ENCODE assay signal across 8 cellular contexts in the genomic region with DNA sequence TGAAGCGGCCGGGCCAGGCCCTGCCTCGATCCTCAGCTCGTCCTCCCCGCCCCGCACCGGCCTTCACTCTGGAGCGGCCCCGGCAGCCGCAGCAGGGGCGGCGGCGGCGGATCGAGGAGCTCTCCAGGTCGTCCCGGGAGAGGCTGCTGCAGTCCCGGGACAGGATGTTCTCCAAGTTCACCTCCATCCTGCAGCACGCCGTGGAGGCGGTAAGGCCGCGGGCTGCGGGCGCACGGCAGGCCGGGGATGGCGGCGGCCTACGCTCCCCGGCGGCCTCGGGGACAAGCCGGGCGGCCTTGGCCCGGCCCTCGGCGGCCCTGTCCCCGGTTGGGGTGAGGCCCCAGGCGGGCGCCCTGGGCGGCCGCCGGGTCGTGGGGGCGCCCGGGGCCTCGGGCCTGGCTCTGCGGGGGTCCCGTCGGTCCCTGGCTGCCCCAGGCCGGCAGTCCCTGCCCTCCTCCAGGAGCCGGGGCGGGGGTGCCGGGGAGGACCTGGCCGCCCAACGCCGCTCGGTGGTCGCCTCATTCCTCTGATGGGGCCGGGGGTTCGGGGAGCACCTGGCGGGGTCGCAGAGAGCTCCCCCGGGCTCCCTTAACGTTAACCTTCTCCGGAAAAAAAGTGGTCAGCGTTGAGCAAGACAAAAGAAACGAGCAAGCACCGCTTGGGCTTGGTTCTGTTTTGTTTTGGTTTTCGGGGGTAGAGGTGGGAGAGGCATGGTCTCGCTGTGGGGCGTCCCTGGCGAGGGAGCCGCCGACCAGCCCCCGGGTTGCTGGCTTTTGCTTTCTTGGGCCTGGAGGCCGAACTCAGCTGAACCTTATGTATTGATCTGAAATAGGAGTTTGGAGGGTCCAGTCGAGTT. TPM values are rescaled to one million over a fixed set of nuclear protein-coding genes. Genes with fewer than 3 reads are reported as not detected.
DNase-seq lines count a peak whose midpoint lies in the region; ATAC-seq and TF ChIP-seq lines count a peak whose summit lies in the region.

No MANE protein-coding gene starts in this region.

- intact Hi-C loops in upper lobe of right lung (cut with DNase I): no loop called here

- peak overlapping the region; percentile 96 for H3K4me3 Mint-ChIP-seq in neural crest cell

- peak; percentile 7 for DNase-seq in NOMO-1 treated with DMSO at 0.1 percent for 48 hours (lab: John Stamatoyannopoulos, UW; ENCODE audit: unreplicated experiment)
- DNase-seq in NOMO-1 treated with dmso at 0.1 percent for 144 hours (lab: John Stamatoyannopoulos, UW; ENCODE audit: unreplicated experiment): no peak
- peak; percentile 23 for DNase-seq in NCI-H2227 treated with DMSO at 0.1 percent for 48 hours (lab: John Stamatoyannopoulos, UW)
- DNase-seq in activated gamma-delta T cell (lab: John Stamatoyannopoulos, UW): peak; percentile 48
- DNase-seq in foreskin fibroblast: peak in 1 of 2 donors; percentile 55
- peak; percentile 18 for DNase-seq in neural crest cell (ENCODE audit: low read depth, low spot score)
- no peak for DNase-seq in upper lobe of right lung

- H3K27me3 ChIP-seq in upper lobe of right lung: no peaks in the 10 kb centered on the region

- peaks cover 6% of the 10 kb centered on the region for H3K36me3 Mint-ChIP-seq in neural crest cell (ENCODE audit: low read depth)

- peaks cover 28% of the 10 kb centered on the region for H3K4me1 ChIP-seq in upper lobe of right lung

- H3K9me3 ChIP-seq in upper lobe of right lung: no peaks in the 10 kb centered on the region

- ATAC-seq in HG02678 (IDR thresholded peaks at IDR 0.05; ENCODE audit: unreplicated experiment): peak; percentile 40
- peak; percentile 78 for ATAC-seq in upper lobe of right lung

- peak overlapping the region; percentile 87 for H3K27ac Mint-ChIP-seq in neural crest cell (ENCODE audit: unreplicated experiment)

- peaks cover 3% of the 10 kb centered on the region for H3K27me3 Mint-ChIP-seq in neural crest cell (ENCODE audit: low read depth)

- H3K4me3 ChIP-seq in foreskin fibroblast (ENCODE audit: low read depth in 1 of 2, low read length in 2 of 2): peak overlapping the region; percentile 70 to 96
- peak overlapping the region; percentile 79 for H3K4me3 ChIP-seq in upper lobe of right lung

- no peaks in the 10 kb centered on the region for H3K36me3 ChIP-seq in upper lobe of right lung

- peaks cover 3% of the 10 kb centered on the region for H3K9me3 Mint-ChIP-seq in neural crest cell

- peak overlapping the region; percentile 98 for H3K27ac ChIP-seq in upper lobe of right lung

- peaks cover 19% of the 10 kb centered on the region for H3K4me1 Mint-ChIP-seq in neural crest cell

- TF ChIP-seq CTCF in foreskin fibroblast (IDR thresholded peaks at IDR 0.05; ENCODE audit: low read depth, low read length): no peak
- TF ChIP-seq CTCF in neural crest cell (conservative IDR thresholded peaks at IDR 0.05): no peak
- TF ChIP-seq CTCF in upper lobe of right lung (IDR thresholded peaks at IDR 0.05): no peak

RNA-seq across cellular contexts. Expression of a gene that starts 0.6 kb away (rescaled TPM):
- 14.4 and 17.0 TPM in 2 replicates for total RNA-seq in neural crest cell
- 30.2 TPM for total RNA-seq in upper lobe of right lung

Comparison
In these comparisons a context has a peak if more than half of its experiments do, and no peak if none do; other contexts are left out.
1. DNase-seq: peak in NOMO-1 treated with DMSO at 0.1 percent for 48 hours (single experiment), NCI-H2227 treated with DMSO at 0.1 percent for 48 hours (single experiment), activated gamma-delta T cell (single experiment) and neural crest cell (single experiment); none in NOMO-1 treated with dmso at 0.1 percent for 144 hours (single experiment) and upper lobe of right lung (single experiment).